Comparison of ENCODE assay signal across 24 cellular contexts in genomic region chrX:79281775-79282174, GRCh38.
"Had no signal": no experiment of that assay in that cellular context is flagged by ENCODE, and none has a peak within 500 bp of the region (broad histone marks: within the 10 kb centered on the region; RNA-seq: fewer than 3 reads in every experiment).

No MANE protein-coding gene starts in this region.

- H3K9me3 ChIP-seq: suprapubic skin, testis, thoracic aorta, thyroid gland, tibial nerve, transverse colon, upper lobe of right lung, uterus, vagina had no signal

- DNase-seq: stimulated activated CD4-positive, alpha-beta T cell treated with anti-CD3 and anti-CD28 coated beads, Interleukin-2, amount 100 ng/mL, for 48 hours; stimulated activated CD4-positive, alpha-beta T cell treated with anti-CD3 and anti-CD28 coated beads, Interleukin-4, amount 100 ng/mL, for 1 hour; stimulated activated CD4-positive, alpha-beta T cell treated with anti-CD3 and anti-CD28 coated beads, Interleukin-4, amount 100 ng/mL, for 24 hours; stimulated activated CD4-positive, alpha-beta T cell treated with anti-CD3 and anti-CD28 coated beads, Interleukin-4, amount 100 ng/mL, for 4 hours; stimulated activated CD8-positive, alpha-beta memory T cell treated with anti-CD3 and anti-CD28 coated beads, Interleukin-4, amount 100 ng/mL, for 48 hours; stimulated activated naive B cell treated with anti-CD40 and anti-IgM and Interleukin-4, amounts not matched to agents 10 μg/mL and 1 μg/mL and 100 μg/mL, for 72 hours; stimulated activated naive CD4-positive, alpha-beta T cell; stimulated activated naive CD4-positive, alpha-beta T cell treated with Interleukin-2 at 50 U/mL for 16 hours; stimulated activated naive CD8-positive, alpha-beta T cell treated with anti-CD3 and anti-CD28 coated beads, Interleukin-15, amount 100 ng/mL, for 72 hours; stimulated activated naive CD8-positive, alpha-beta T cell treated with anti-CD3 and anti-CD28 coated beads, Interleukin-15, Interleukin-2, amounts not matched to agents 100 U/mL and 50 U/mL, for 24 hours; stomach; substantia nigra; testis; thyroid gland; tibial artery; transverse colon; trophoblast cell; upper lobe of left lung; upper lobe of right lung; uterus had no signal

- H3K27ac ChIP-seq: stomach, suprapubic skin, testis, thoracic aorta, thyroid gland, tibial artery, tibial nerve, transverse colon, upper lobe of left lung, upper lobe of right lung, uterus, vagina had no signal

- H3K4me3 ChIP-seq: stomach, suprapubic skin, testis, thoracic aorta, thyroid gland, tibial artery, tibial nerve, transverse colon, upper lobe of left lung, upper lobe of right lung, uterus, vagina had no signal

- H3K4me1 ChIP-seq: stomach, suprapubic skin, testis, thyroid gland, tibial artery, tibial nerve, transverse colon, upper lobe of left lung, upper lobe of right lung, uterus, vagina had no signal

- H3K36me3 ChIP-seq: stomach, suprapubic skin, thoracic aorta, thyroid gland, tibial artery, tibial nerve, transverse colon, upper lobe of left lung, upper lobe of right lung, uterus, vagina had no signal
